ENCODE assay signal across 9 cellular contexts in genomic region chr9:105425817-105426433, GRCh38. TPM values are rescaled to one million over a fixed set of nuclear protein-coding genes. Genes with fewer than 3 reads are reported as not detected.
DNase-seq lines count a peak whose midpoint lies in the region; ATAC-seq and TF ChIP-seq lines count a peak whose summit lies in the region.
"Had no signal": no experiment of that assay in that cellular context is flagged by ENCODE, and none has a peak within 500 bp of the region (broad histone marks: within the 10 kb centered on the region; RNA-seq: fewer than 3 reads in every experiment).

No MANE protein-coding gene starts in this region.

- TF ChIP-seq CTCF in 22Rv1 (IDR thresholded peaks at IDR 0.05) = peak; percentile 64
- peak; percentile 72 for TF ChIP-seq CTCF in osteocyte (IDR thresholded peaks at IDR 0.05)

- ATAC-seq in GM18502 (IDR thresholded peaks at IDR 0.05; ENCODE audit: poor library complexity, unreplicated experiment) (peak; percentile 71), HG03442 (IDR thresholded peaks at IDR 0.05; ENCODE audit: unreplicated experiment) (no peak)

- no peak overlapping the region for H3K27ac Mint-ChIP-seq in osteocyte (ENCODE audit: unreplicated experiment)
- H3K27ac Mint-ChIP-seq: activated naive CD4-positive, alpha-beta T cell treated with anti-CD3 and anti-CD28 coated beads, Interleukin-2, amount 50 U/mL, for 72 hours had no signal

- no peak overlapping the region for H3K4me3 Mint-ChIP-seq in osteocyte (ENCODE audit: unreplicated experiment)

- no peaks in the 10 kb centered on the region for H3K4me1 Mint-ChIP-seq in osteocyte (ENCODE audit: unreplicated experiment)

- no peak overlapping the region for H3K27ac ChIP-seq in 22Rv1

- H3K36me3 Mint-ChIP-seq in osteocyte (ENCODE audit: unreplicated experiment) = no peaks in the 10 kb centered on the region
- H3K36me3 Mint-ChIP-seq: activated naive CD4-positive, alpha-beta T cell treated with anti-CD3 and anti-CD28 coated beads, Interleukin-2, amount 50 U/mL, for 72 hours had no signal

- no peaks in the 10 kb centered on the region for H3K9me3 Mint-ChIP-seq in osteocyte (ENCODE audit: unreplicated experiment)
- H3K9me3 Mint-ChIP-seq: activated naive CD4-positive, alpha-beta T cell treated with anti-CD3 and anti-CD28 coated beads, Interleukin-2, amount 50 U/mL, for 72 hours had no signal

- H3K27me3 Mint-ChIP-seq in osteocyte (ENCODE audit: unreplicated experiment) = no peaks in the 10 kb centered on the region

- in situ Hi-C loops in T47D (cut with HindIII; ENCODE audit: low pct_unique_long_range_greater_than_20kb, low sequenced_read_pairs) = no loop called here

- DNase-seq in HuH-7.5 (ENCODE audit: low spot score) (peak; percentile 20), T47D (ENCODE audit: low read depth in 1 of 2, low spot score in 1 of 2) (peak; percentile 36 to 37), osteocyte (ENCODE audit: extremely low spot score, unreplicated experiment) (no peak), iPS-NIHi11 (ENCODE audit: low spot score) (no peak), NCI-H1930 (lab: John Stamatoyannopoulos, UW) (no peak)

RNA-seq across cellular contexts. Expression of gene FSD1L, which starts 21.9 kb away (rescaled TPM):
- total RNA-seq in osteocyte = 6.2 and 6.6 TPM in 2 replicates

Comparison
In these comparisons a context has a peak if more than half of its experiments do, and no peak if none do; other contexts are left out.
1. DNase-seq: peak in HuH-7.5 (single experiment) and T47D (2 of 2); none in osteocyte (single experiment), iPS-NIHi11 (single experiment) and NCI-H1930 (0 of 2).